In genomic region chr3:119145500-119146167, GRCh38 we compare ENCODE assay signal across 1 cellular context.
TF ChIP-seq lines count a peak whose summit lies in the region.

TEX55 (plus strand) TSS chr3:119146165; CDS start chr3:119146190, 25 bp downstream.

TF ChIP-seq in HepG2, 621 proteins besides CTCF, POLR2A, EP300 and RAD21 (continued from another document):
- TF ChIP-seq ZNF672 (CRISPR knock-in tag; IDR thresholded peaks at IDR 0.05) (no peak), ZFX (CRISPR knock-in tag; IDR thresholded peaks at IDR 0.05; ENCODE audit: low read depth) (peak; percentile 18; the same call in 1 of the 2 replicates), SP140L (CRISPR knock-in tag; IDR thresholded peaks at IDR 0.05; ENCODE audit: borderline replicate concordance) (no peak), MAX (IDR thresholded peaks at IDR 0.05) (0 out of 2 replicates have a peak, but pooled peaks have one; percentile 29), SMC3 (IDR thresholded peaks at IDR 0.05; ENCODE audit: low read length) (peak; percentile 72), STAG1 (CRISPR knock-in tag; IDR thresholded peaks at IDR 0.05) (peak; percentile 67), DMAP1 (CRISPR knock-in tag; IDR thresholded peaks at IDR 0.05) (no peak), REPIN1 (CRISPR knock-in tag; IDR thresholded peaks at IDR 0.05; ENCODE audit: borderline replicate concordance, low read depth) (peak; percentile 44; the same call in 1 of the 2 replicates), MAZ (IDR thresholded peaks at IDR 0.05; ENCODE audit: borderline replicate concordance, low read depth, low read length) (no peak), MAZ (CRISPR knock-in tag; IDR thresholded peaks at IDR 0.05; ENCODE audit: low read depth) (no peak), NR2F6 (IDR thresholded peaks at IDR 0.05) (no peak), NR2F6 (CRISPR knock-in tag; IDR thresholded peaks at IDR 0.05) (0 out of 2 replicates have a peak, but pooled peaks have one; percentile 16), HNF1B (CRISPR knock-in tag; IDR thresholded peaks at IDR 0.05) (peak; percentile 59; the same call in 1 of the 2 replicates)
